18 cellular contexts compared by ENCODE assay signal in the genomic region with DNA sequence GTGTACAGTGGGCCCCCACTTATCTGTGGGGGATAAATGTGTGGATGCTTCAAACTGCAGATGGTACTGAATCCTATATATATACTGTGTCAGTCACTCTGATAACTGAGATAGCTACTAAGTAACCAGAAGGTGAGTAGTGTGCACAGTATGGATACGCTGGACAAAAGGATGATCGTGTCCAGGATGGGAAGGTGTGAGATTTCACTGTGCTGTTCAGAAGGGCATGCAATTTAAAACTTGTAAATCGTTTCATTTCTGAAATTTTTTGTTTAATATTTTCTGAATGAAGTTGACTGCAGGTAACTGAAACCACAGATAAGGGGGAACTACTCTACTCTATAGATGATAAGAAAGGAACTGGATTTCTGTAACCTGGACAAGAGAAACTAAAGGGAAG.
"Had no signal": no experiment of that assay in that cellular context is flagged by ENCODE, and none has a peak within 500 bp of the region (broad histone marks: within the 10 kb centered on the region; RNA-seq: fewer than 3 reads in every experiment).

No MANE protein-coding gene starts in this region.

- H3K27ac Mint-ChIP-seq: nephron progenitor cell; stimulated activated effector memory CD8-positive, alpha-beta T cell treated with anti-CD3 and anti-CD28 coated beads, Interleukin-12 subunit alpha, Interleukin-12 subunit beta, amount 100 ng/mL, for 72 hours; stimulated activated naive CD8-positive, alpha-beta T cell treated with anti-CD3 and anti-CD28 coated beads, Interleukin-15, Interleukin-2, amounts not matched to agents 100 ng/mL and 50 ng/mL, for 24 hours had no signal

- H3K9me3 ChIP-seq: colonic mucosa, esophagus squamous epithelium, gastroesophageal sphincter, thoracic aorta, transverse colon had no signal

- DNase-seq: colonic mucosa; dermis blood vessel endothelial cell; esophagus squamous epithelium; kidney; left colon; left ventricle myocardium superior; naive B cell; nephron progenitor cell; posterior cingulate gyrus; right cardiac atrium; stimulated activated CD4-positive, alpha-beta T cell treated with anti-CD3 and anti-CD28 coated beads, Interleukin-4, amount 100 ng/mL, for 1 hour; stimulated activated CD8-positive, alpha-beta memory T cell treated with anti-CD3 and anti-CD28 coated beads, Interleukin-4, amount 100 ng/mL, for 48 hours; transverse colon had no signal

- H3K36me3 Mint-ChIP-seq: naive B cell; stimulated activated effector memory CD8-positive, alpha-beta T cell treated with anti-CD3 and anti-CD28 coated beads, Interleukin-12 subunit alpha, Interleukin-12 subunit beta, amount 100 ng/mL, for 72 hours had no signal

- H3K9me3 Mint-ChIP-seq: stimulated activated effector memory CD8-positive, alpha-beta T cell treated with anti-CD3 and anti-CD28 coated beads, Interleukin-12 subunit alpha, Interleukin-12 subunit beta, amount 100 ng/mL, for 72 hours; stimulated activated naive CD8-positive, alpha-beta T cell treated with anti-CD3 and anti-CD28 coated beads, Interleukin-15, Interleukin-2, amounts not matched to agents 100 ng/mL and 50 ng/mL, for 24 hours had no signal

- H3K27ac ChIP-seq: colonic mucosa, gastroesophageal sphincter, thoracic aorta, transverse colon had no signal

- H3K27me3 ChIP-seq: colonic mucosa, esophagus squamous epithelium, gastroesophageal sphincter, transverse colon had no signal

- H3K4me3 ChIP-seq: colonic mucosa, esophagus squamous epithelium, gastroesophageal sphincter, lung, thoracic aorta, transverse colon had no signal

- H3K36me3 ChIP-seq: colonic mucosa, esophagus squamous epithelium, gastroesophageal sphincter, thoracic aorta, transverse colon had no signal

- H3K4me1 ChIP-seq: colonic mucosa had no signal

- H3K4me1 Mint-ChIP-seq: stimulated activated effector memory CD8-positive, alpha-beta T cell treated with anti-CD3 and anti-CD28 coated beads, Interleukin-12 subunit alpha, Interleukin-12 subunit beta, amount 100 ng/mL, for 72 hours had no signal

- H3K27me3 Mint-ChIP-seq: naive B cell; stimulated activated naive CD8-positive, alpha-beta T cell treated with anti-CD3 and anti-CD28 coated beads, Interleukin-15, Interleukin-2, amounts not matched to agents 100 ng/mL and 50 ng/mL, for 24 hours had no signal

- H3K4me3 Mint-ChIP-seq: nephron progenitor cell; stimulated activated effector memory CD8-positive, alpha-beta T cell treated with anti-CD3 and anti-CD28 coated beads, Interleukin-12 subunit alpha, Interleukin-12 subunit beta, amount 100 ng/mL, for 72 hours; stimulated activated naive CD8-positive, alpha-beta T cell treated with anti-CD3 and anti-CD28 coated beads, Interleukin-15, Interleukin-2, amounts not matched to agents 100 ng/mL and 50 ng/mL, for 24 hours had no signal

- ATAC-seq: left colon; stimulated activated effector memory CD8-positive, alpha-beta T cell treated with anti-CD3 and anti-CD28 coated beads, Interleukin-12 subunit alpha, Interleukin-12 subunit beta, amount 100 ng/mL, for 72 hours had no signal
